1 cellular context compared by ENCODE assay signal in the genomic region with DNA sequence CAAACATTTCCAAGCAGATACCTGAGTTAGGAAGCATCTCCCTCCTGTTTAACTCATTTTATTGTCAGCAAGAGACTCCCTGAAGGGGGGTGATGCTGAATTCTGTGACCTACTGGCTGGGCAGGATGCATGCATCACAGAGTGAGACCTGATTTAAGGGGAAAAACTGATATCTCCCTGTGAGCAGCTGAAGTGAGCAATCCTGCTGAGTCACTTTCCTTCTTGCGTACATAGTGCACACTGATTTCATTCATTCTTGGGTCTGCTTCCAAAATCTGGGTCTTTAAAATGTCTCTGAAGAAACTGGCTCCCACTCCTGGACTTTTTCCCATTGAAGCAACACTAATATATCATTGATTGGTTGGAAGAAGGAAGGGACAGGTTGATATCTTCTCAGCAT.
TF ChIP-seq lines count a peak whose summit lies in the region.

No MANE protein-coding gene starts in this region.

TF ChIP-seq in K562, 482 proteins besides CTCF, POLR2A, EP300 and RAD21 (continued from another document):
- TF ChIP-seq, protein P1, sequence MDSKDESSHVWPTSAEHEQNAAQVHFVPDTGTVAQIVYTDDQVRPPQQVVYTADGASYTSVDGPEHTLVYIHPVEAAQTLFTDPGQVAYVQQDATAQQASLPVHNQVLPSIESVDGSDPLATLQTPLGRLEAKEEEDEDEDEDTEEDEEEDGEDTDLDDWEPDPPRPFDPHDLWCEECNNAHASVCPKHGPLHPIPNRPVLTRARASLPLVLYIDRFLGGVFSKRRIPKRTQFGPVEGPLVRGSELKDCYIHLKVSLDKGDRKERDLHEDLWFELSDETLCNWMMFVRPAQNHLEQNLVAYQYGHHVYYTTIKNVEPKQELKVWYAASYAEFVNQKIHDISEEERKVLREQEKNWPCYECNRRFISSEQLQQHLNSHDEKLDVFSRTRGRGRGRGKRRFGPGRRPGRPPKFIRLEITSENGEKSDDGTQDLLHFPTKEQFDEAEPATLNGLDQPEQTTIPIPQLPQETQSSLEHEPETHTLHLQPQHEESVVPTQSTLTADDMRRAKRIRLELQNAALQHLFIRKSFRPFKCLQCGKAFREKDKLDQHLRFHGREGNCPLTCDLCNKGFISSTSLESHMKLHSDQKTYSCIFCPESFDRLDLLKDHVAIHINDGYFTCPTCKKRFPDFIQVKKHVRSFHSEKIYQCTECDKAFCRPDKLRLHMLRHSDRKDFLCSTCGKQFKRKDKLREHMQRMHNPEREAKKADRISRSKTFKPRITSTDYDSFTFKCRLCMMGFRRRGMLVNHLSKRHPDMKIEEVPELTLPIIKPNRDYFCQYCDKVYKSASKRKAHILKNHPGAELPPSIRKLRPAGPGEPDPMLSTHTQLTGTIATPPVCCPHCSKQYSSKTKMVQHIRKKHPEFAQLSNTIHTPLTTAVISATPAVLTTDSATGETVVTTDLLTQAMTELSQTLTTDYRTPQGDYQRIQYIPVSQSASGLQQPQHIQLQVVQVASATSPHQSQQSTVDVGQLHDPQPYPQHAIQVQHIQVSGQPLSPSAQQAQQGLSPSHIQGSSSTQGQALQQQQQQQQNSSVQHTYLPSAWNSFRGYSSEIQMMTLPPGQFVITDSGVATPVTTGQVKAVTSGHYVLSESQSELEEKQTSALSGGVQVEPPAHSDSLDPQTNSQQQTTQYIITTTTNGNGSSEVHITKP (IDR thresholded peaks at IDR 0.05; ENCODE audit: partially characterized antibody) = no peak
- TF ChIP-seq NFE2 (IDR thresholded peaks at IDR 0.05; ENCODE audit: low read depth) (peak; percentile 89), JUN (IDR thresholded peaks at IDR 0.05; ENCODE audit: borderline replicate concordance, low read depth, low read length) (no peak), JUN (CRISPR knock-in tag; IDR thresholded peaks at IDR 0.05; ENCODE audit: borderline replicate concordance) (no peak), TFAM (CRISPR knock-in tag; conservative IDR thresholded peaks at IDR 0.05) (no peak), BACH1 (tag; IDR thresholded peaks at IDR 0.05) (no peak), ZBTB2 (IDR thresholded peaks at IDR 0.05) (no peak), C11orf30 (IDR thresholded peaks at IDR 0.05; ENCODE audit: low read depth) (peak; percentile 72), MAFF (IDR thresholded peaks at IDR 0.05; ENCODE audit: low read length) (peak; percentile 57), NFIC (IDR thresholded peaks at IDR 0.05) (no peak), RB1 (IDR thresholded peaks at IDR 0.05; ENCODE audit: low read depth) (no peak), DACH1 (IDR thresholded peaks at IDR 0.05; ENCODE audit: partially characterized antibody) (no peak), HIVEP1 (CRISPR knock-in tag; IDR thresholded peaks at IDR 0.05) (no peak), ZNF584 (CRISPR knock-in tag; IDR thresholded peaks at IDR 0.05; ENCODE audit: low read depth) (no peak), CBFA2T2 (conservative IDR thresholded peaks at IDR 0.05) (peak; percentile 21; the same call in 1 of the 2 replicates), FUS (optimal IDR thresholded peaks at IDR 0.05; ENCODE audit: low read depth, low read length) (no peak), MAFK (IDR thresholded peaks at IDR 0.05; ENCODE audit: low read length) (peak; percentile 63; the same call in 1 of the 2 replicates), CEBPB (tag; IDR thresholded peaks at IDR 0.05) (peak; percentile 11; the same call in 1 of the 2 replicates), ZNF24 (IDR thresholded peaks at IDR 0.05) (peak; percentile 67), SIX5 (IDR thresholded peaks at IDR 0.05; ENCODE audit: borderline replicate concordance in 1 of 2, insufficient read depth in 1 of 2, low read depth in 1 of 2, low read length in 2 of 2) (no peak), ARID1B (IDR thresholded peaks at IDR 0.05) (0 out of 2 replicates have a peak, but pooled peaks have one; percentile 29), ZC3H8 (IDR thresholded peaks at IDR 0.05) (no peak), ZNF589 (CRISPR knock-in tag; IDR thresholded peaks at IDR 0.05; ENCODE audit: low read depth) (no peak), ATF3 (IDR thresholded peaks at IDR 0.05) (0 out of 2 replicates have a peak, but pooled peaks have one; percentile 29), ATF3 (CRISPR knock-in tag; conservative IDR thresholded peaks at IDR 0.05) (no peak), TCF3 (CRISPR knock-in tag; IDR thresholded peaks at IDR 0.05) (0 out of 2 replicates have a peak, but pooled peaks have one; percentile 12), HSF4 (CRISPR knock-in tag; IDR thresholded peaks at IDR 0.05; ENCODE audit: borderline replicate concordance) (no peak), HDAC1 (IDR thresholded peaks at IDR 0.05) (peak in 1 of 2 experiments; percentile 73; a peak in 2 of 4 replicates), RCOR1 (IDR thresholded peaks at IDR 0.05; ENCODE audit: borderline replicate concordance in 1 of 2, low read depth in 2 of 2, low read length in 2 of 2) (peak; percentile 54 to 91; a peak in 2 of 4 replicates), MNT (conservative IDR thresholded peaks at IDR 0.05) (no peak), TEAD4 (IDR thresholded peaks at IDR 0.05; ENCODE audit: low read length) (0 out of 2 replicates have a peak, but pooled peaks have one; percentile 12), TEAD4 (CRISPR knock-in tag; IDR thresholded peaks at IDR 0.05; ENCODE audit: borderline replicate concordance) (no peak), NR2F6 (CRISPR knock-in tag; IDR thresholded peaks at IDR 0.05) (no peak), KDM1A (IDR thresholded peaks at IDR 0.05) (peak; percentile 94 to 95), SAP30 (IDR thresholded peaks at IDR 0.05; ENCODE audit: borderline replicate concordance, insufficient read depth, low read depth, low read length, poor library complexity, severe bottlenecking) (no peak), MAFG (tag; conservative IDR thresholded peaks at IDR 0.05) (peak; percentile 86), NFE2L1 (tag; IDR thresholded peaks at IDR 0.05; ENCODE audit: borderline replicate concordance, low read depth) (peak; percentile 62; the same call in 1 of the 2 replicates)
- TF ChIP-seq, protein P2, sequence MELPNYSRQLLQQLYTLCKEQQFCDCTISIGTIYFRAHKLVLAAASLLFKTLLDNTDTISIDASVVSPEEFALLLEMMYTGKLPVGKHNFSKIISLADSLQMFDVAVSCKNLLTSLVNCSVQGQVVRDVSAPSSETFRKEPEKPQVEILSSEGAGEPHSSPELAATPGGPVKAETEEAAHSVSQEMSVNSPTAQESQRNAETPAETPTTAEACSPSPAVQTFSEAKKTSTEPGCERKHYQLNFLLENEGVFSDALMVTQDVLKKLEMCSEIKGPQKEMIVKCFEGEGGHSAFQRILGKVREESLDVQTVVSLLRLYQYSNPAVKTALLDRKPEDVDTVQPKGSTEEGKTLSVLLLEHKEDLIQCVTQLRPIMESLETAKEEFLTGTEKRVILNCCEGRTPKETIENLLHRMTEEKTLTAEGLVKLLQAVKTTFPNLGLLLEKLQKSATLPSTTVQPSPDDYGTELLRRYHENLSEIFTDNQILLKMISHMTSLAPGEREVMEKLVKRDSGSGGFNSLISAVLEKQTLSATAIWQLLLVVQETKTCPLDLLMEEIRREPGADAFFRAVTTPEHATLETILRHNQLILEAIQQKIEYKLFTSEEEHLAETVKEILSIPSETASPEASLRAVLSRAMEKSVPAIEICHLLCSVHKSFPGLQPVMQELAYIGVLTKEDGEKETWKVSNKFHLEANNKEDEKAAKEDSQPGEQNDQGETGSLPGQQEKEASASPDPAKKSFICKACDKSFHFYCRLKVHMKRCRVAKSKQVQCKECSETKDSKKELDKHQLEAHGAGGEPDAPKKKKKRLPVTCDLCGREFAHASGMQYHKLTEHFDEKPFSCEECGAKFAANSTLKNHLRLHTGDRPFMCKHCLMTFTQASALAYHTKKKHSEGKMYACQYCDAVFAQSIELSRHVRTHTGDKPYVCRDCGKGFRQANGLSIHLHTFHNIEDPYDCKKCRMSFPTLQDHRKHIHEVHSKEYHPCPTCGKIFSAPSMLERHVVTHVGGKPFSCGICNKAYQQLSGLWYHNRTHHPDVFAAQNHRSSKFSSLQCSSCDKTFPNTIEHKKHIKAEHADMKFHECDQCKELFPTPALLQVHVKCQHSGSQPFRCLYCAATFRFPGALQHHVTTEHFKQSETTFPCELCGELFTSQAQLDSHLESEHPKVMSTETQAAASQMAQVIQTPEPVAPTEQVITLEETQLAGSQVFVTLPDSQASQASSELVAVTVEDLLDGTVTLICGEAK (IDR thresholded peaks at IDR 0.05) = no peak
- TF ChIP-seq, protein P2 (CRISPR knock-in tag; IDR thresholded peaks at IDR 0.05) = no peak
